In the genomic region with DNA sequence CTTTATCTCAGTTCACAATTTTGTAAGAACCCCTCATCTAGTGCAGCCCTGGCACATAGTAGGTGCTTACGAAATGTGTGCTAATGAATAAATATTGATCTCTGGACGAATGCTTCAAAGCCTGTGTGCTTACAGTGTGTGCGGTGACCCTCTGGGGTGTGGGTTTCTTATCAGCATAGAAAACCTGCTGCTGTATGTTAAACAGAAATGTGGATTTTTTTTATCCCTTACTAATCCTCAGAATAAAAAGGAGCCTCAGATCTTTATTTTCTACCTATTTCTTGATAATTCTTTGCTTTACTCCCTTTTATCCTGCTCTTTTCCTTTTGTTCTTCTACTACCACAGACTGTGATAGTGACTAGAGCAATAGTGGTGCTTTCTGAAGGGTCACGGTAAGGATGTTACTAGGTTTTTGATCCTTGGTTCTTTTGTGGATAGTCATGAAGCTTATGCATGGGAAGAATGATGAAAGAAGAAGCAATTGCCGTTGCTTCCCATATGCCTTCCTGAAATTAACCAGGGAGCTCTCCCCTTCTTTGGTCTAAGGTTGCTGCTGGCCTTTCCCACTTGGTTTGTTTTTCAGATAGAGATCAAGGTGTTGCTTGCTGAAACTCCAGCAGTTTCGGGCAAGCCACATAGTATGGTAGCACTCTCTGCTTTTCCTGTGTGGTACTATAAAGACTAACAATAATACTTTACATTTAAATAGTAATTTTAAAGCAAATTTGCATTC, we compare ENCODE assay signal across 26 cellular contexts. TPM values are rescaled to one million over a fixed set of nuclear protein-coding genes. Genes with fewer than 3 reads are reported as not detected.
"Had no signal": no experiment of that assay in that cellular context is flagged by ENCODE, and none has a peak within 500 bp of the region (broad histone marks: within the 10 kb centered on the region; RNA-seq: fewer than 3 reads in every experiment).

No MANE protein-coding gene starts in this region.

- H3K9me3 Mint-ChIP-seq: memory B cell; naive thymus-derived CD4-positive, alpha-beta T cell; nephron progenitor cell; stimulated activated naive B cell treated with anti-CD40 and anti-IgM and Interleukin-4, amounts not matched to agents 10 μg/mL and 1 μg/mL and 100 μg/mL, for 72 hours; stimulated activated naive CD8-positive, alpha-beta T cell treated with anti-CD3 and anti-CD28 coated beads, Interleukin-15, amount 100 ng/mL, for 72 hours had no signal

- H3K27me3 Mint-ChIP-seq: memory B cell had no signal

- H3K4me3 Mint-ChIP-seq: memory B cell; naive thymus-derived CD4-positive, alpha-beta T cell; nephron progenitor cell; stimulated activated naive B cell treated with anti-CD40 and anti-IgM and Interleukin-4, amounts not matched to agents 10 μg/mL and 1 μg/mL and 100 μg/mL, for 72 hours; stimulated activated naive CD8-positive, alpha-beta T cell treated with anti-CD3 and anti-CD28 coated beads, Interleukin-15, amount 100 ng/mL, for 72 hours had no signal

- H3K4me3 ChIP-seq: esophagus muscularis mucosa, gastroesophageal sphincter, hepatocyte, left ventricle myocardium inferior, lower lobe of right lung, psoas muscle, spleen, testis, tibial nerve, upper lobe of right lung, vagina had no signal

- H3K9me3 ChIP-seq: esophagus muscularis mucosa, gastroesophageal sphincter, left ventricle myocardium inferior, lower lobe of right lung, psoas muscle, spleen, testis, tibial nerve, upper lobe of right lung, vagina had no signal

- DNase-seq: effector memory CD4-positive, alpha-beta T cell; foreskin fibroblast; kidney; left cardiac atrium; left ventricle myocardium inferior; lower lobe of right lung; midbrain; naive thymus-derived CD4-positive, alpha-beta T cell; nephron progenitor cell; psoas muscle; retina; spleen; stimulated activated CD4-positive, alpha-beta T cell treated with anti-CD3 and anti-CD28 coated beads, Interleukin-2, amount 100 ng/mL, for 24 hours; stimulated activated CD4-positive, alpha-beta T cell treated with anti-CD3 and anti-CD28 coated beads, Interleukin-4, amount 100 ng/mL, for 4 hours; stimulated activated naive B cell treated with anti-CD40 and anti-IgM and Interleukin-4, amounts not matched to agents 10 μg/mL and 1 μg/mL and 100 μg/mL, for 72 hours; stimulated activated naive CD8-positive, alpha-beta T cell treated with anti-CD3 and anti-CD28 coated beads, Interleukin-15, amount 100 ng/mL, for 72 hours; testis; upper lobe of right lung had no signal

- ATAC-seq: gastroesophageal sphincter; left cardiac atrium; lower lobe of right lung; naive thymus-derived CD4-positive, alpha-beta T cell; psoas muscle; sciatic nerve; stimulated activated naive B cell treated with anti-CD40 and anti-IgM and Interleukin-4, amounts not matched to agents 10 μg/mL and 1 μg/mL and 100 μg/mL, for 72 hours; stimulated activated naive CD8-positive, alpha-beta T cell treated with anti-CD3 and anti-CD28 coated beads, Interleukin-15, amount 100 ng/mL, for 72 hours; upper lobe of right lung had no signal

- H3K27ac ChIP-seq: esophagus muscularis mucosa, gastroesophageal sphincter, hepatocyte, left ventricle myocardium inferior, lower lobe of right lung, psoas muscle, spleen, testis, tibial nerve, upper lobe of right lung, vagina had no signal

- H3K36me3 ChIP-seq: esophagus muscularis mucosa, gastroesophageal sphincter, left ventricle myocardium inferior, lower lobe of right lung, spleen, tibial nerve, upper lobe of right lung, vagina had no signal

- H3K4me1 Mint-ChIP-seq: memory B cell; naive thymus-derived CD4-positive, alpha-beta T cell; stimulated activated naive B cell treated with anti-CD40 and anti-IgM and Interleukin-4, amounts not matched to agents 10 μg/mL and 1 μg/mL and 100 μg/mL, for 72 hours; stimulated activated naive CD8-positive, alpha-beta T cell treated with anti-CD3 and anti-CD28 coated beads, Interleukin-15, amount 100 ng/mL, for 72 hours had no signal

- H3K27ac Mint-ChIP-seq: memory B cell; naive thymus-derived CD4-positive, alpha-beta T cell; nephron progenitor cell; stimulated activated naive B cell treated with anti-CD40 and anti-IgM and Interleukin-4, amounts not matched to agents 10 μg/mL and 1 μg/mL and 100 μg/mL, for 72 hours; stimulated activated naive CD8-positive, alpha-beta T cell treated with anti-CD3 and anti-CD28 coated beads, Interleukin-15, amount 100 ng/mL, for 72 hours had no signal

- H3K4me1 ChIP-seq: esophagus muscularis mucosa, gastroesophageal sphincter, left ventricle myocardium inferior, lower lobe of right lung, psoas muscle, spleen, testis, tibial nerve, upper lobe of right lung, vagina had no signal

- H3K36me3 Mint-ChIP-seq: memory B cell; naive thymus-derived CD4-positive, alpha-beta T cell; stimulated activated naive B cell treated with anti-CD40 and anti-IgM and Interleukin-4, amounts not matched to agents 10 μg/mL and 1 μg/mL and 100 μg/mL, for 72 hours had no signal

- H3K27me3 ChIP-seq: esophagus muscularis mucosa, gastroesophageal sphincter, hepatocyte, spleen, testis, tibial nerve, upper lobe of right lung, vagina had no signal

RNA-seq across cellular contexts. Expression of gene SPAG6, which starts 44.7 kb away (rescaled TPM):
- total RNA-seq: gastroesophageal sphincter, left cardiac atrium, left ventricle myocardium inferior, omental fat pad, spleen, tibial nerve, upper lobe of right lung, vagina had no signal
- polyA plus RNA-seq: hepatocyte; naive thymus-derived CD4-positive, alpha-beta T cell; psoas muscle had no signal
